24 cellular contexts compared by ENCODE assay signal in the genomic region with DNA sequence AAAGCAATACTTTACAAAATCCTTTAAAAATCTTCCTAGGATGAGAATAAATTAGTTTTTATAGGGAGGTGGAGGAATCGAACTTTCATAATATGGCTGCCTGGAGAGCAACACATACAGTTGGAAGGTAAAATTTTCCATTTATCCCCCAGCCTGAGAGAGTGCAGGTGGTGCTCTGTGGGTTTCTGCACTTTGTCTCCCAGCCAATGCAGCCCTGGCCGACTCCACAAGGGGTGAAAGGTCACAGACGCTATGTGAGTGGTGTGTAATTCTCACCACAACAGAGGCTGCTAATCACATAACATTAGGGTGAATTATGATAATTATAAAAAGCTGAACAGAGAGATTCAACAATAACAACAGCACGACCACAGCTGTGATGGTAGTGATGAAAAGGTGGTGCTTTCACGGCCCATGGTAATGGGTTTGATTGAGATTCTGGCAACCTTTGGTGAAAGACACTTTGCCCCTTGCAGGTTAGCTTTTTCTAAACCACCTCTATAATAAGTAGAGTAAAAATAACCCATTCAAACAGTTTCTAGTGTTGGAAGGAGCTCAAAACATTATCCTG. TPM values are rescaled to one million over a fixed set of nuclear protein-coding genes. Genes with fewer than 3 reads are reported as not detected.
DNase-seq lines count a peak whose midpoint lies in the region; ATAC-seq and FAIRE-seq lines count a peak whose summit lies in the region.
"Had no signal": no experiment of that assay in that cellular context is flagged by ENCODE, and none has a peak within 500 bp of the region (broad histone marks: within the 10 kb centered on the region; RNA-seq: fewer than 3 reads in every experiment).

No MANE protein-coding gene starts in this region.

- ATAC-seq in Right ventricle myocardium inferior: no peak
- ATAC-seq in Right ventricle myocardium superior (ENCODE audit: poor library complexity): no peak
- ATAC-seq in GM21529 (IDR thresholded peaks at IDR 0.05; ENCODE audit: unreplicated experiment): no peak
- no peak for ATAC-seq in GM21576 (IDR thresholded peaks at IDR 0.05; ENCODE audit: unreplicated experiment)
- ATAC-seq: A549, right cardiac atrium had no signal

- DNase-seq in Right ventricle myocardium inferior (ENCODE audit: missing footprints) (peak; percentile 31), Right ventricle myocardium superior (no peak), SK-N-DZ (ENCODE audit: low spot score) (peak; percentile 78), islet precursor cell (peak; percentile 55), urothelium cell line (ENCODE audit: low spot score) (peak; percentile 18)
- no peak for DNase-seq in activated CD4-positive, CD25-positive, alpha-beta regulatory T cell treated with anti-CD3 and anti-CD28 coated beads, Interleukin-2, amount 50 U/mL, for 72 hours
- DNase-seq: activated B cell treated with CpG ODN at 0.5 μM for 24 hours; activated CD8-positive, alpha-beta memory T cell treated with anti-CD3 and anti-CD28 coated beads for 24 hours; CD4-positive, CD25-positive, alpha-beta regulatory T cell; DND-41; mammary epithelial cell; NCI-H2171; right cardiac atrium; stimulated activated CD4-positive, alpha-beta T cell treated with anti-CD3 and anti-CD28 coated beads, Interleukin-2, amount 100 ng/mL, for 24 hours; T-helper 1 cell; uterus had no signal

- FAIRE-seq in urothelium cell line (lab: Jason Lieb, UNC): no peak
- FAIRE-seq: endothelial cell of umbilical vein had no signal

- intact Hi-C loops in Right ventricle myocardium inferior (cut with DNase I): no loop called here
- intact Hi-C loops in Right ventricle myocardium superior (cut with DNase I): loop anchor here (10.0 kb wide), 1 partner anchor 60 kb away; no protein-coding TSS in a partner anchor

RNA-seq across cellular contexts. Expression of gene NANOGP8, which starts 30.1 kb away (rescaled TPM):
- total RNA-seq in Right ventricle myocardium inferior (not detected), Right ventricle myocardium superior (not detected)
- polyA plus RNA-seq in SK-N-DZ (2014; cell fraction: cytosol; rRNA removed): not detected in 2 replicates
- 0.43 TPM in 1 of 2 replicates, not detected in the other for polyA plus RNA-seq in SK-N-DZ (2014; cell fraction: nucleus; rRNA removed)
- total RNA-seq: CD4-positive, CD25-positive, alpha-beta regulatory T cell; chondrocyte; endothelial cell of umbilical vein; glomerular endothelial cell; mammary epithelial cell; right cardiac atrium had no signal
- polyA plus RNA-seq: A549; adipose tissue; CD4-positive, CD25-positive, alpha-beta regulatory T cell; endothelial cell of umbilical vein; mammary epithelial cell; neural cell had no signal

Comparison
In these comparisons a context has a peak if more than half of its experiments do, and no peak if none do; other contexts are left out.
1. DNase-seq: peak in Right ventricle myocardium inferior (single experiment), SK-N-DZ (single experiment), islet precursor cell (single experiment) and urothelium cell line (single experiment); none in Right ventricle myocardium superior (single experiment) and activated CD4-positive, CD25-positive, alpha-beta regulatory T cell treated with anti-CD3 and anti-CD28 coated beads, Interleukin-2, amount 50 U/mL, for 72 hours (single experiment).